Comparison of ENCODE assay signal across 19 cellular contexts in genomic region chr1:162141273-162142023, GRCh38.
DNase-seq lines count a peak whose midpoint lies in the region; ATAC-seq, FAIRE-seq and TF ChIP-seq lines count a peak whose summit lies in the region.
"Had no signal": no experiment of that assay in that cellular context is flagged by ENCODE, and none has a peak within 500 bp of the region (broad histone marks: within the 10 kb centered on the region; RNA-seq: fewer than 3 reads in every experiment).

No MANE protein-coding gene starts in this region.

- no peaks in the 10 kb centered on the region for H3K9me3 ChIP-seq in A549
- H3K9me3 ChIP-seq in astrocyte (ENCODE audit: insufficient read depth, low read depth, low read length): no peaks in the 10 kb centered on the region
- H3K9me3 ChIP-seq: lower lobe of right lung, testis had no signal

- H3K27ac Mint-ChIP-seq in HFFc6 (peak overlapping the region; percentile 83), astrocyte (ENCODE audit: unreplicated experiment) (no peak overlapping the region)
- H3K27ac Mint-ChIP-seq: activated CD8-positive, alpha-beta T cell treated with anti-CD3 and anti-CD28 coated beads, Interleukin-2, amount 10 ng/mL, durations not matched to agents 7 days and 5 days had no signal

- no peak for TF ChIP-seq POLR2A in A549 (IDR thresholded peaks at IDR 0.05; ENCODE audit: low read length)

- no peak for TF ChIP-seq RAD21 in A549 (conservative IDR thresholded peaks at IDR 0.05 in 1 of 2, IDR thresholded peaks at IDR 0.05 in 1 of 2)

- H3K36me3 ChIP-seq in astrocyte (ENCODE audit: insufficient read depth, low read length): no peaks in the 10 kb centered on the region
- H3K36me3 ChIP-seq: cardiac muscle cell, lower lobe of right lung had no signal

- DNase-seq in A549 (ENCODE audit: low read depth in 1 of 2, low spot score in 1 of 2) (no peak), HFFc6 (peak; percentile 76), astrocyte (ENCODE audit: low read depth) (peak; percentile 66), iris pigment epithelial cell (ENCODE audit: low read depth) (peak; percentile 85), Right ventricle myocardium inferior (ENCODE audit: missing footprints) (no peak), RPMI8226 (no peak)
- DNase-seq: ACHN; activated CD8-positive, alpha-beta T cell treated with anti-CD3 and anti-CD28 coated beads, Interleukin-2, amount 10 ng/mL, durations not matched to agents 7 days and 5 days; activated effector memory CD4-positive, alpha-beta T cell treated with anti-CD3 and anti-CD28 coated beads, Interleukin-2, amount 50 U/mL, for 16 hours; lower lobe of right lung; NCI-H1694; NCI-H526 treated with DMSO at 0.1 percent for 48 hours; occipital lobe; testis had no signal

- H3K4me1 ChIP-seq in A549 (peaks cover 21% of the 10 kb centered on the region), astrocyte (ENCODE audit: insufficient read depth, low read length) (peaks cover 33% of the 10 kb centered on the region)

- H3K4me2 ChIP-seq in A549 (peak overlapping the region; percentile 8; the same call in 1 of the 3 replicates), astrocyte (ENCODE audit: low read length) (peak overlapping the region; percentile 51)

- WGBS in A549 (ENCODE audit: missing lambda C conversion rate): 41% methylated on average over 4 of the region's 4 CpGs

- POLR2A ChIA-PET in A549 (lab: Yijun Ruan, JAX): no interaction called here

- H3K36me3 Mint-ChIP-seq in HFFc6 (ENCODE audit: low read depth): no peaks in the 10 kb centered on the region; the same call in 1 of the 2 replicates
- no peaks in the 10 kb centered on the region for H3K36me3 Mint-ChIP-seq in astrocyte (ENCODE audit: low read depth, unreplicated experiment)

- no peaks in the 10 kb centered on the region for H3K27me3 ChIP-seq in astrocyte (ENCODE audit: insufficient read depth, low read length)
- H3K27me3 ChIP-seq: cardiac muscle cell, testis had no signal

- intact Hi-C loops in Right ventricle myocardium inferior (cut with DNase I): no loop called here

- H3K9me3 Mint-ChIP-seq in HFFc6 (no peaks in the 10 kb centered on the region), astrocyte (ENCODE audit: unreplicated experiment) (no peaks in the 10 kb centered on the region)

- FAIRE-seq in A549 (lab: Jason Lieb, UNC): no peak
- FAIRE-seq in astrocyte (lab: Jason Lieb, UNC): no peak
- FAIRE-seq: endometrium, TTC549 had no signal

- peaks cover 46% of the 10 kb centered on the region for H3K4me1 Mint-ChIP-seq in HFFc6 (ENCODE audit: low read depth)
- peaks cover 23% of the 10 kb centered on the region for H3K4me1 Mint-ChIP-seq in astrocyte (ENCODE audit: low read depth, unreplicated experiment)

- H3K79me2 ChIP-seq in astrocyte (ENCODE audit: insufficient read depth, low read length): no peaks in the 10 kb centered on the region

- TF ChIP-seq CTCF in A549 (IDR thresholded peaks at IDR 0.05): no peak
- no peak for TF ChIP-seq CTCF in HFFc6 (IDR thresholded peaks at IDR 0.05)
- no peak for TF ChIP-seq CTCF in astrocyte (IDR thresholded peaks at IDR 0.05; ENCODE audit: insufficient read depth, low read depth, low read length)

- H2AFZ ChIP-seq in astrocyte (ENCODE audit: low read depth, low read length): no peak overlapping the region

- no peak for TF ChIP-seq EP300 in A549 (IDR thresholded peaks at IDR 0.05)

- no peak overlapping the region for H3K27ac ChIP-seq in A549
- no peak overlapping the region for H3K27ac ChIP-seq in astrocyte (ENCODE audit: low read depth, low read length)
- H3K27ac ChIP-seq: cardiac muscle cell, lower lobe of right lung, testis had no signal

- H3K4me3 ChIP-seq in A549 (no peak overlapping the region), astrocyte (ENCODE audit: insufficient read depth, low read depth, low read length) (no peak overlapping the region)
- H3K4me3 ChIP-seq: cardiac muscle cell, lower lobe of right lung, testis had no signal

- H3K9ac ChIP-seq in astrocyte (ENCODE audit: low read length): no peak overlapping the region

- no peaks in the 10 kb centered on the region for H4K20me1 ChIP-seq in astrocyte (ENCODE audit: insufficient read depth, low read length)

- ATAC-seq in A549 (no peak), Right ventricle myocardium inferior (no peak), GM18870 (IDR thresholded peaks at IDR 0.05; ENCODE audit: unreplicated experiment) (no peak), GM21619 (IDR thresholded peaks at IDR 0.05; ENCODE audit: unreplicated experiment) (no peak)
- ATAC-seq: activated CD8-positive, alpha-beta T cell treated with anti-CD3 and anti-CD28 coated beads, Interleukin-2, amount 10 ng/mL, durations not matched to agents 7 days and 5 days; lower lobe of right lung had no signal

- H3K4me3 Mint-ChIP-seq in HFFc6 (peak overlapping the region; percentile 50), astrocyte (ENCODE audit: unreplicated experiment) (no peak overlapping the region)
- H3K4me3 Mint-ChIP-seq: activated CD8-positive, alpha-beta T cell treated with anti-CD3 and anti-CD28 coated beads, Interleukin-2, amount 10 ng/mL, durations not matched to agents 7 days and 5 days had no signal

- CTCF ChIA-PET in A549 (lab: Yijun Ruan, JAX): interaction anchor here (0.8 to 1.3 kb wide), 2 partner anchors 20 to 32 kb away, joined by 3 to 4 read pairs; no protein-coding TSS in a partner anchor

- no peaks in the 10 kb centered on the region for H3K27me3 Mint-ChIP-seq in HFFc6 (ENCODE audit: insufficient read depth)
- no peaks in the 10 kb centered on the region for H3K27me3 Mint-ChIP-seq in astrocyte (ENCODE audit: low read depth, unreplicated experiment)

TF ChIP-seq in A549, 52 proteins besides CTCF, POLR2A, EP300 and RAD21:
- TF ChIP-seq BCL3 (IDR thresholded peaks at IDR 0.05) (no peak), HEYL (CRISPR knock-in tag; IDR thresholded peaks at IDR 0.05) (no peak), MAZ (IDR thresholded peaks at IDR 0.05; ENCODE audit: borderline replicate concordance, low read depth, low read length) (no peak), NPAS2 (CRISPR knock-in tag; IDR thresholded peaks at IDR 0.05; ENCODE audit: borderline replicate concordance) (no peak), CEBPB (IDR thresholded peaks at IDR 0.05) (no peak), RCOR1 (IDR thresholded peaks at IDR 0.05; ENCODE audit: low read depth, low read length) (no peak), HOXB13 (CRISPR knock-in tag; IDR thresholded peaks at IDR 0.05; ENCODE audit: low read depth) (no peak), GATA3 (IDR thresholded peaks at IDR 0.05; ENCODE audit: borderline replicate concordance) (no peak), RARB (CRISPR knock-in tag; IDR thresholded peaks at IDR 0.05) (no peak), ZSCAN20 (CRISPR knock-in tag; IDR thresholded peaks at IDR 0.05) (no peak), NFE2L2 (conservative IDR thresholded peaks at IDR 0.05; ENCODE audit: low read length) (no peak), TFCP2L1 (CRISPR knock-in tag; IDR thresholded peaks at IDR 0.05) (no peak), ZC3H11A (IDR thresholded peaks at IDR 0.05) (no peak), ZFP36 (IDR thresholded peaks at IDR 0.05; ENCODE audit: borderline replicate concordance, partially characterized antibody) (no peak), BHLHE40 (IDR thresholded peaks at IDR 0.05; ENCODE audit: low read depth, low read length) (no peak), CBX8 (IDR thresholded peaks at IDR 0.05) (no peak), USF2 (IDR thresholded peaks at IDR 0.05) (no peak)
TF ChIP-seq in A549: peak in this region for 0.

Comparison
In these comparisons a context has a peak if more than half of its experiments do, and no peak if none do; other contexts are left out.
1. DNase-seq: peak in HFFc6 (single experiment), astrocyte (single experiment) and iris pigment epithelial cell (single experiment); none in A549 (0 of 2), Right ventricle myocardium inferior (single experiment) and RPMI8226 (single experiment).